In the genomic region with DNA sequence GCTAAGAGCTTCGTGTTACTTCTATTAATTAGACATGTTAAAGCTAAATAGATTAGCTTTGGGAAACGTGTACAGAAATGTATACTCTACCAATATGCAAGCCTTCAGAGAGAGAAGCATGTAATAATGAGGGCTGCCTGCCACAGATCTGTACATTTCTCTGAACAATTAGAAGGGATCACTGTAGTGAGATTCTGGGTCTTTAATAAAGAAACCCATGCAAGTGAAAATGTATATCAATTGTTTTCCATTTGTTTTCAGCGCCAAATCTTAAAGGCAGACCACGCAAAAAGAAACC, we compare ENCODE assay signal across 8 cellular contexts.
DNase-seq lines count a peak whose midpoint lies in the region; ATAC-seq, FAIRE-seq and TF ChIP-seq lines count a peak whose summit lies in the region.

No MANE protein-coding gene starts in this region.

- no peak for TF ChIP-seq CTCF in HCT116 (IDR thresholded peaks at IDR 0.05 in 2 of 3, conservative IDR thresholded peaks at IDR 0.05 in 1 of 3; ENCODE audit: borderline replicate concordance in 1 of 3, insufficient read depth in 1 of 3, low read depth in 2 of 3, low read length in 2 of 3)
- TF ChIP-seq CTCF in keratinocyte (optimal IDR thresholded peaks at IDR 0.05 in 1 of 3, IDR thresholded peaks at IDR 0.05 in 1 of 3, conservative IDR thresholded peaks at IDR 0.05 in 1 of 3; ENCODE audit: extremely low read depth in 1 of 3, insufficient read depth in 2 of 3, low read length in 3 of 3), result no peak
- TF ChIP-seq CTCF in omental fat pad (IDR thresholded peaks at IDR 0.05), result no peak

- H3K27ac Mint-ChIP-seq in activated T-helper 2 cell treated with anti-CD3 and anti-CD28 coated beads, Interferon-gamma antibody, Interleukin-2, Interleukin-4, amounts not matched to agents 10 μg/mL and 5 μg/mL and 100 μg/mL, durations not matched to agents 14 hours and 24 hours and 36 hours, result peak overlapping the region; percentile 99
- H3K27ac Mint-ChIP-seq in stimulated activated memory B cell treated with anti-CD40 and anti-IgM and Interleukin-4, amounts not matched to agents 10 μg/mL and 1 μg/mL and 100 μg/mL, for 72 hours, result peak overlapping the region; percentile 99

- no peaks in the 10 kb centered on the region for H3K79me2 ChIP-seq in HCT116 (ENCODE audit: insufficient read depth, low read length)
- H3K79me2 ChIP-seq in keratinocyte (ENCODE audit: control insufficient read depth, insufficient read depth, low read length), result peaks cover 14% of the 10 kb centered on the region

- no peak for TF ChIP-seq POLR2A in HCT116 (IDR thresholded peaks at IDR 0.05; ENCODE audit: borderline replicate concordance, extremely low read depth, insufficient read depth, insufficient read length)

- no peaks in the 10 kb centered on the region for H4K20me1 ChIP-seq in HCT116 (ENCODE audit: insufficient read depth)
- no peaks in the 10 kb centered on the region for H4K20me1 ChIP-seq in keratinocyte (ENCODE audit: control insufficient read depth, extremely low read depth, insufficient read depth, low read length)

- H3K4me3 ChIP-seq in HCT116 (replicated peaks in 1 of 2; ENCODE audit: low read depth in 1 of 2, low read length in 2 of 2) (no peak overlapping the region), keratinocyte (ENCODE audit: control insufficient read depth in 2 of 3, extremely low read depth in 1 of 3, insufficient read depth in 2 of 3, low read depth in 1 of 3, low read length in 3 of 3) (peak overlapping the region; percentile 36 to 80 (median 76))

- H3K9me3 ChIP-seq in HCT116 (ENCODE audit: control insufficient read depth in 1 of 2, insufficient read depth in 1 of 2, low read depth in 1 of 2, low read length in 2 of 2) (no peaks in the 10 kb centered on the region), keratinocyte (ENCODE audit: control insufficient read depth, low read depth, low read length) (no peaks in the 10 kb centered on the region)

- no peak for TF ChIP-seq RAD21 in HCT116 (IDR thresholded peaks at IDR 0.05; ENCODE audit: low read depth)

- H3K4me3 Mint-ChIP-seq in activated T-helper 2 cell treated with anti-CD3 and anti-CD28 coated beads, Interferon-gamma antibody, Interleukin-2, Interleukin-4, amounts not matched to agents 10 μg/mL and 5 μg/mL and 100 μg/mL, durations not matched to agents 14 hours and 24 hours and 36 hours (ENCODE audit: low read depth), result peak overlapping the region; percentile 97
- H3K4me3 Mint-ChIP-seq in stimulated activated memory B cell treated with anti-CD40 and anti-IgM and Interleukin-4, amounts not matched to agents 10 μg/mL and 1 μg/mL and 100 μg/mL, for 72 hours, result peak overlapping the region; percentile 98

- POLR2A ChIA-PET in HCT116 (lab: Charles Lee), result no interaction called here

- no peaks in the 10 kb centered on the region for H3K9me3 Mint-ChIP-seq in activated T-helper 2 cell treated with anti-CD3 and anti-CD28 coated beads, Interferon-gamma antibody, Interleukin-2, Interleukin-4, amounts not matched to agents 10 μg/mL and 5 μg/mL and 100 μg/mL, durations not matched to agents 14 hours and 24 hours and 36 hours
- no peaks in the 10 kb centered on the region for H3K9me3 Mint-ChIP-seq in stimulated activated memory B cell treated with anti-CD40 and anti-IgM and Interleukin-4, amounts not matched to agents 10 μg/mL and 1 μg/mL and 100 μg/mL, for 72 hours

- peaks cover 67% of the 10 kb centered on the region for H3K36me3 Mint-ChIP-seq in activated T-helper 2 cell treated with anti-CD3 and anti-CD28 coated beads, Interferon-gamma antibody, Interleukin-2, Interleukin-4, amounts not matched to agents 10 μg/mL and 5 μg/mL and 100 μg/mL, durations not matched to agents 14 hours and 24 hours and 36 hours (ENCODE audit: low read depth)
- peaks cover 76% of the 10 kb centered on the region for H3K36me3 Mint-ChIP-seq in stimulated activated memory B cell treated with anti-CD40 and anti-IgM and Interleukin-4, amounts not matched to agents 10 μg/mL and 1 μg/mL and 100 μg/mL, for 72 hours

- intact Hi-C loops in HCT116 (cut with micrococcal nuclease), result no loop called here
- intact Hi-C loops in activated T-helper 2 cell treated with anti-CD3 and anti-CD28 coated beads, Interferon-gamma antibody, Interleukin-2, Interleukin-4, amounts not matched to agents 10 μg/mL and 5 μg/mL and 100 μg/mL, durations not matched to agents 14 hours and 24 hours and 36 hours (cut with micrococcal nuclease), result loop anchor here (1.0 to 10.0 kb wide), 5 partner anchors 30 to 766 kb away; a partner anchor contains a TSS

- CTCF ChIA-PET in HCT116 (lab: Charles Lee), result interaction anchor here (2.9 kb wide), 1 partner anchor 12 kb away, joined by 13 read pairs; no protein-coding TSS in a partner anchor

- no TSS peak for BruUV-seq in HCT116 (replicated peaks; lab: Mats Ljungman, UMichigan)

- H3K27me3 ChIP-seq in HCT116 (ENCODE audit: insufficient read depth, low read length) (no peaks in the 10 kb centered on the region), keratinocyte (ENCODE audit: control insufficient read depth, extremely low read depth, insufficient read depth, low read length) (no peaks in the 10 kb centered on the region)

- peak overlapping the region; percentile 22; the same call in 1 of the 2 replicates for H3K4me2 ChIP-seq in HCT116 (ENCODE audit: low read length)
- peak overlapping the region; percentile 96 for H3K4me2 ChIP-seq in keratinocyte (ENCODE audit: control insufficient read depth, extremely low read depth, insufficient read depth, low read depth, low read length)

- no peak overlapping the region for H2AFZ ChIP-seq in HCT116 (ENCODE audit: low read depth, low read length, poor library complexity, severe bottlenecking)
- no peak overlapping the region for H2AFZ ChIP-seq in keratinocyte (ENCODE audit: control insufficient read depth, low read length)

- H3K27me3 Mint-ChIP-seq in activated T-helper 2 cell treated with anti-CD3 and anti-CD28 coated beads, Interferon-gamma antibody, Interleukin-2, Interleukin-4, amounts not matched to agents 10 μg/mL and 5 μg/mL and 100 μg/mL, durations not matched to agents 14 hours and 24 hours and 36 hours (ENCODE audit: low read depth), result no peaks in the 10 kb centered on the region
- no peaks in the 10 kb centered on the region for H3K27me3 Mint-ChIP-seq in stimulated activated memory B cell treated with anti-CD40 and anti-IgM and Interleukin-4, amounts not matched to agents 10 μg/mL and 1 μg/mL and 100 μg/mL, for 72 hours

- RAD21 ChIA-PET in HCT116 (lab: Charles Lee; ENCODE audit: low non-redundant PET in 1 of 2, low total read pairs in 2 of 2, uncharacterized antibody in 2 of 2, unreplicated experiment in 2 of 2), result no interaction called here

- no peak for ATAC-seq in HCT116
- ATAC-seq in stimulated activated memory B cell treated with anti-CD40 and anti-IgM and Interleukin-4, amounts not matched to agents 10 μg/mL and 1 μg/mL and 100 μg/mL, for 72 hours, result no peak
- ATAC-seq in GM19452 (IDR thresholded peaks at IDR 0.05; ENCODE audit: unreplicated experiment), result no peak
- no peak for ATAC-seq in omental fat pad (ENCODE audit: low FRiP score)

- H3K4me1 Mint-ChIP-seq in activated T-helper 2 cell treated with anti-CD3 and anti-CD28 coated beads, Interferon-gamma antibody, Interleukin-2, Interleukin-4, amounts not matched to agents 10 μg/mL and 5 μg/mL and 100 μg/mL, durations not matched to agents 14 hours and 24 hours and 36 hours (ENCODE audit: low read depth), result peaks cover 86% of the 10 kb centered on the region
- peaks cover 87% of the 10 kb centered on the region for H3K4me1 Mint-ChIP-seq in stimulated activated memory B cell treated with anti-CD40 and anti-IgM and Interleukin-4, amounts not matched to agents 10 μg/mL and 1 μg/mL and 100 μg/mL, for 72 hours

- no peaks in the 10 kb centered on the region for H3K9me2 ChIP-seq in HCT116 (ENCODE audit: insufficient read depth)

- H3K9ac ChIP-seq in HCT116 (ENCODE audit: low read length) (no peak overlapping the region), keratinocyte (ENCODE audit: control insufficient read depth, extremely low read depth, insufficient read depth, low read length) (peak overlapping the region; percentile 89)

- no peak overlapping the region for H3K27ac ChIP-seq in HCT116 (ENCODE audit: low read depth, low read length)
- peak overlapping the region; percentile 93 for H3K27ac ChIP-seq in keratinocyte (ENCODE audit: control insufficient read depth, insufficient read depth, low read length)

- H3K9me1 ChIP-seq in keratinocyte (ENCODE audit: control insufficient read depth, extremely low read depth, insufficient read depth, low read length), result no peaks in the 10 kb centered on the region

- dilution Hi-C loops in keratinocyte (cut with MboI; ENCODE audit: extremely low pct_ligation_motif_present, low sequenced_read_pairs), result no loop called here

- FAIRE-seq in keratinocyte (lab: Jason Lieb, UNC), result no peak

- H3K36me3 ChIP-seq in HCT116 (ENCODE audit: control insufficient read depth in 1 of 2, insufficient read depth in 2 of 2, low read length in 2 of 2), result peaks cover 0 to 4% of the 10 kb centered on the region in 2 experiments; a peak in 2 of 4 replicates
- peaks cover 8 to 10% of the 10 kb centered on the region in 2 experiments for H3K36me3 ChIP-seq in keratinocyte (ENCODE audit: control insufficient read depth in 2 of 2, extremely low read depth in 1 of 2, insufficient read depth in 2 of 2, low read length in 2 of 2)

- H3K4me1 ChIP-seq in HCT116 (ENCODE audit: control insufficient read depth in 1 of 2, insufficient read depth in 2 of 2, low read length in 2 of 2) (peaks cover 0 to 22% of the 10 kb centered on the region in 2 experiments; a peak in 3 of 4 replicates), keratinocyte (ENCODE audit: control insufficient read depth, extremely low read depth, insufficient read depth, low read length) (peaks cover 58% of the 10 kb centered on the region)

- no peak for DNase-seq in HCT116 (ENCODE audit: low read depth, low spot score)
- no peak for DNase-seq in activated T-helper 2 cell treated with anti-CD3 and anti-CD28 coated beads, Interferon-gamma antibody, Interleukin-2, Interleukin-4, amounts not matched to agents 10 μg/mL and 5 μg/mL and 100 μg/mL, durations not matched to agents 14 hours and 24 hours and 36 hours (ENCODE audit: low spot score)
- no peak for DNase-seq in keratinocyte (ENCODE audit: low read depth, low spot score)
- no peak for DNase-seq in cerebellar cortex (ENCODE audit: low spot score)
- no peak for DNase-seq in NCI-H226
- no peak for DNase-seq in omental fat pad (ENCODE audit: low spot score)

TF ChIP-seq in HCT116, 20 proteins besides CTCF, POLR2A, EP300 and RAD21:
- TF ChIP-seq JUND (IDR thresholded peaks at IDR 0.05) (no peak), YY1 (IDR thresholded peaks at IDR 0.05; ENCODE audit: extremely low read depth, insufficient replicate concordance, low read depth, low read length) (no peak), EZH2phosphoT487 (IDR thresholded peaks at IDR 0.05; ENCODE audit: borderline replicate concordance) (no peak), SRF (IDR thresholded peaks at IDR 0.05; ENCODE audit: low read depth) (no peak)

Comparison
In these comparisons a context has a peak if more than half of its experiments do, and no peak if none do; other contexts are left out.
1. H3K4me3 ChIP-seq: peak in keratinocyte (3 of 3); none in HCT116 (0 of 2).